Comparison of ENCODE assay signal across 14 cellular contexts in genomic region chr7:150417863-150418262, GRCh38. TPM values are rescaled to one million over a fixed set of nuclear protein-coding genes. Genes with fewer than 3 reads are reported as not detected.
A peak's percentile ranks its signal among the peaks of the same experiment; 100 is the strongest.
DNase-seq lines count a peak whose midpoint lies in the region; TF ChIP-seq lines count a peak whose summit lies in the region.
"Had no signal": no experiment of that assay in that cellular context is flagged by ENCODE, and none has a peak within 500 bp of the region (broad histone marks: within the 10 kb centered on the region; RNA-seq: fewer than 3 reads in every experiment).

No MANE protein-coding gene starts in this region.

- H3K4me3 ChIP-seq in AG04450 (ENCODE audit: low read depth, low read length), result no peak overlapping the region
- H3K4me3 ChIP-seq in epithelial cell of proximal tubule (ENCODE audit: low read depth, low read length), result no peak overlapping the region
- no peak overlapping the region for H3K4me3 ChIP-seq in tibial artery
- H3K4me3 ChIP-seq: body of pancreas had no signal

- intact Hi-C loops in tibial artery (cut with DNase I; ENCODE audit: low total_unique reads), result no loop called here

- H3K4me1 ChIP-seq in tibial artery, result no peaks in the 10 kb centered on the region

- DNase-seq in AG04450 (ENCODE audit: low read depth, low spot score) (no peak), OCI-M1 (lab: John Stamatoyannopoulos, UW) (peak; percentile 14), epithelial cell of proximal tubule (ENCODE audit: low read depth) (no peak), caudate nucleus (lab: John Stamatoyannopoulos, UW) (no peak), tibial artery (no peak), NCI-H526 (lab: John Stamatoyannopoulos, UW) (no peak), NCI-H2029 (lab: John Stamatoyannopoulos, UW) (no peak)
- DNase-seq: activated T-cell treated with anti-CD3 and anti-CD28 coated beads for 4 hours, GF-D8, NCI-H1105, NCI-H748 treated with DMSO at 0.1 percent for 48 hours had no signal

- POLR2A ChIA-PET in AG04450 (lab: Yijun Ruan, JAX), result no interaction called here

- H3K36me3 ChIP-seq in tibial artery, result peaks cover 0 to under 1% (median 0%) of the 10 kb centered on the region in 3 donors

- no peak overlapping the region for H3K27ac ChIP-seq in AG04450 (ENCODE audit: low read depth, low read length)
- H3K27ac ChIP-seq in caudate nucleus (ENCODE audit: low read depth, low read length), result no peak overlapping the region
- H3K27ac ChIP-seq in tibial artery, result no peak overlapping the region
- H3K27ac ChIP-seq: body of pancreas, RWPE1 had no signal

- H3K27me3 ChIP-seq in AG04450 (ENCODE audit: control insufficient read depth, insufficient read depth, low read length) (no peaks in the 10 kb centered on the region), tibial artery (no peaks in the 10 kb centered on the region)
- H3K27me3 ChIP-seq: body of pancreas had no signal

- CTCF ChIA-PET in AG04450 (lab: Charles Lee), result interaction anchor here (0.8 to 1.8 kb wide), 2 partner anchors 14 to 31 kb away, joined by 3 to 5 read pairs; no protein-coding TSS in a partner anchor

- TF ChIP-seq CTCF in AG04450 (IDR thresholded peaks at IDR 0.05; ENCODE audit: low read depth, low read length) (0 out of 2 replicates have a peak, but pooled peaks have one; percentile 2), GM12873 (IDR thresholded peaks at IDR 0.05; ENCODE audit: insufficient read depth, low read depth, low read length, missing control alignments) (peak; percentile 31), epithelial cell of proximal tubule (conservative IDR thresholded peaks at IDR 0.05; ENCODE audit: low read depth, low read length) (peak; percentile 42), tibial artery (IDR thresholded peaks at IDR 0.05) (no peak)

- no peaks in the 10 kb centered on the region for H3K9me3 ChIP-seq in AG04450 (ENCODE audit: control insufficient read depth, insufficient read depth, low read length)
- H3K9me3 ChIP-seq in tibial artery, result no peaks in the 10 kb centered on the region
- H3K9me3 ChIP-seq: body of pancreas had no signal

RNA-seq across cellular contexts. Expression of gene GIMAP8, which starts 32.6 kb away (rescaled TPM):
- not detected in 2 replicates for polyA plus RNA-seq in AG04450 (2011; rRNA removed)
- not detected in 2 replicates for polyA minus RNA-seq in AG04450 (2011; rRNA and poly(A)+ RNA removed)
- not detected in 2 replicates for total RNA-seq in epithelial cell of proximal tubule

RNA-seq across cellular contexts. Expression of gene ZNF775, which starts 38.7 kb away (rescaled TPM):
- polyA plus RNA-seq in AG04450 (2011; rRNA removed), result 2.2 and 3.0 TPM in 2 replicates
- 1.1 and 2.0 TPM in 2 replicates for polyA minus RNA-seq in AG04450 (2011; rRNA and poly(A)+ RNA removed)
- 4.8 and 8.6 TPM in 2 replicates for total RNA-seq in epithelial cell of proximal tubule

RNA-seq across cellular contexts. Expression of gene REPIN1, which starts 49.2 kb away (rescaled TPM):
- polyA plus RNA-seq in AG04450 (2011; rRNA removed), result 28.4 and 38.3 TPM in 2 replicates
- polyA minus RNA-seq in AG04450 (2011; rRNA and poly(A)+ RNA removed), result 21.4 and 22.8 TPM in 2 replicates
- 127 and 218 TPM in 2 replicates for total RNA-seq in epithelial cell of proximal tubule

Comparison
In these comparisons a context has a peak if more than half of its experiments do, and no peak if none do; other contexts are left out.
1. CTCF ChIP-seq: peak in AG04450 (single experiment), GM12873 (single experiment) and epithelial cell of proximal tubule (single experiment); none in tibial artery (0 of 2).